In genomic region chr16:56923481-56923880, GRCh38 we compare ENCODE assay signal across 19 cellular contexts. TPM values are rescaled to one million over a fixed set of nuclear protein-coding genes. Genes with fewer than 3 reads are reported as not detected.
A peak's percentile ranks its signal among the peaks of the same experiment; 100 is the strongest.
DNase-seq lines count a peak whose midpoint lies in the region; ATAC-seq and TF ChIP-seq lines count a peak whose summit lies in the region.
"Had no signal": no experiment of that assay in that cellular context is flagged by ENCODE, and none has a peak within 500 bp of the region (broad histone marks: within the 10 kb centered on the region; RNA-seq: fewer than 3 reads in every experiment).

No MANE protein-coding gene starts in this region.

- intact Hi-C loops in IMR-90 (cut with micrococcal nuclease): no loop called here

- no CpG with 5 or more reads among the region's 8 CpGs for WGBS in IMR-90 (ENCODE audit: extremely low coverage in 2 of 2, insufficient read length in 1 of 2), 2 experiments

- H3K4ac ChIP-seq in IMR-90 (ENCODE audit: low read depth, low read length): no peak overlapping the region

- H3K4me3 Mint-ChIP-seq in naive B cell (no peak overlapping the region), type B pancreatic cell (no peak overlapping the region)
- H3K4me3 Mint-ChIP-seq: CD8-positive, alpha-beta memory T cell; HFFc6 had no signal

- CTCF ChIA-PET in IMR-90 (lab: Yijun Ruan, JAX): no interaction called here

- no peak overlapping the region for H3K27ac ChIP-seq in IMR-90 (ENCODE audit: insufficient read depth, low read length)
- H3K27ac ChIP-seq: BLaER1, Peyer's patch had no signal

- DNase-seq in IMR-90 (no peak), cardiac fibroblast (ENCODE audit: low read depth in 2 of 2) (peak; percentile 54 to 78), naive B cell (no peak), type B pancreatic cell (ENCODE audit: extremely low spot score, unreplicated experiment) (no peak)
- DNase-seq in stimulated activated CD4-positive, alpha-beta T cell treated with anti-CD3 and anti-CD28 coated beads, Interleukin-4, amount 100 ng/mL, for 1 hour: no peak
- no peak for DNase-seq in stimulated activated CD4-positive, alpha-beta T cell treated with anti-CD3 and anti-CD28 coated beads, Interleukin-1b, Interleukin-23, amount 100 ng/mL, for 48 hours
- DNase-seq: CD8-positive, alpha-beta memory T cell; DMS 273 treated with DMSO at 0.1 percent for 48 hours; HFFc6; Kasumi-1; NCI-H187 treated with DMSO at 0.1 percent for 48 hours; NCI-H510A treated with DMSO at 0.1 percent for 48 hours; Peyer's patch; SHP77 had no signal

- H2BK20ac ChIP-seq in IMR-90 (ENCODE audit: low read depth, low read length): no peak overlapping the region

- no peak for TF ChIP-seq POLR2A in IMR-90 (IDR thresholded peaks at IDR 0.05; ENCODE audit: low read depth, low read length)

- H3K18ac ChIP-seq in IMR-90 (ENCODE audit: low read depth, low read length): no peak overlapping the region

- H4K8ac ChIP-seq in IMR-90 (ENCODE audit: low read depth in 2 of 2, low read length in 2 of 2): no peak overlapping the region

- dilution Hi-C loops in IMR-90 (cut with HindIII; ENCODE audit: low sequenced_read_pairs, unreplicated experiment): no loop called here

- no peak for ATAC-seq in IMR-90 (ENCODE audit: low read depth)
- no peak for ATAC-seq in naive B cell (ENCODE audit: low read depth in 2 of 2)
- no peak for ATAC-seq in HG03196 (IDR thresholded peaks at IDR 0.05; ENCODE audit: unreplicated experiment)

- H3K27ac Mint-ChIP-seq in naive B cell: peak overlapping the region in 4 of 6 donors; percentile 14 to 63 (median 42)
- peak overlapping the region; percentile 6 for H3K27ac Mint-ChIP-seq in type B pancreatic cell
- H3K27ac Mint-ChIP-seq: CD8-positive, alpha-beta memory T cell; HFFc6 had no signal

- no peak overlapping the region for H3K14ac ChIP-seq in IMR-90 (replicated peaks; ENCODE audit: low read depth, low read length)

- TF ChIP-seq CTCF in IMR-90 (conservative IDR thresholded peaks at IDR 0.05; ENCODE audit: low read depth, low read length) (no peak), cardiac fibroblast (IDR thresholded peaks at IDR 0.05; ENCODE audit: low read depth, low read length) (no peak), type B pancreatic cell (conservative IDR thresholded peaks at IDR 0.05) (no peak)

- H3K79me1 ChIP-seq in IMR-90 (ENCODE audit: low read depth in 1 of 2, low read length in 2 of 2): no peaks in the 10 kb centered on the region

- H3K9me3 ChIP-seq in IMR-90 (ENCODE audit: control insufficient read depth, insufficient read depth, low read length): no peaks in the 10 kb centered on the region
- H3K9me3 ChIP-seq: BLaER1, Peyer's patch had no signal

- TF ChIP-seq RAD21 in IMR-90 (IDR thresholded peaks at IDR 0.05; ENCODE audit: low read length): no peak

- H2BK120ac ChIP-seq in IMR-90 (ENCODE audit: low read depth, low read length): no peak overlapping the region

- no peak overlapping the region for H2AK5ac ChIP-seq in IMR-90 (ENCODE audit: low read depth, low read length)

- H2BK15ac ChIP-seq in IMR-90 (ENCODE audit: low read depth, low read length): no peak overlapping the region

- no peaks in the 10 kb centered on the region; the same call in 1 of the 2 replicates for H3K36me3 ChIP-seq in IMR-90 (ENCODE audit: control insufficient read depth, insufficient read depth, low read length)
- H3K36me3 ChIP-seq: BLaER1, Peyer's patch had no signal

- no peak overlapping the region for H3K9ac ChIP-seq in IMR-90 (ENCODE audit: low read depth, low read length)
- H3K9ac ChIP-seq: BLaER1 had no signal

- in situ Hi-C loops in IMR-90 (cut with MboI; ENCODE audit: low sequenced_read_pairs): no loop called here

- no peaks in the 10 kb centered on the region for H3K36me3 Mint-ChIP-seq in naive B cell
- H3K36me3 Mint-ChIP-seq in type B pancreatic cell: no peaks in the 10 kb centered on the region

- no peak overlapping the region for H3K56ac ChIP-seq in IMR-90 (ENCODE audit: extremely low read depth, insufficient read depth, low read length)

- no peak overlapping the region for H2AFZ ChIP-seq in IMR-90 (replicated peaks; ENCODE audit: low read length, poor library complexity)

- no peaks in the 10 kb centered on the region for H4K20me1 ChIP-seq in IMR-90 (ENCODE audit: insufficient read depth, low read length)
- H4K20me1 ChIP-seq: BLaER1 had no signal

- H3K4me1 Mint-ChIP-seq in naive B cell (peaks cover 26 to 76% (median 41%) of the 10 kb centered on the region in 3 donors), type B pancreatic cell (ENCODE audit: unreplicated experiment) (peaks cover 23% of the 10 kb centered on the region)

- no TSS peak for BruUV-seq in IMR-90 (replicated peaks; lab: Mats Ljungman, UMichigan)

- no peak overlapping the region for H4K91ac ChIP-seq in IMR-90 (ENCODE audit: insufficient read depth, low read depth, low read length)

- POLR2A ChIA-PET in IMR-90 (lab: Charles Lee; ENCODE audit: unreplicated experiment): no interaction called here

- H3K9me1 ChIP-seq in IMR-90 (ENCODE audit: insufficient read depth, low read length): no peaks in the 10 kb centered on the region

- H2BK5ac ChIP-seq in IMR-90 (ENCODE audit: low read depth, low read length, poor library complexity, severe bottlenecking): no peak overlapping the region

- H3K4me3 ChIP-seq in IMR-90 (ENCODE audit: insufficient read depth, low read depth, low read length) (no peak overlapping the region), cardiac fibroblast (replicated peaks in 1 of 2; ENCODE audit: low read depth in 2 of 2, low read length in 2 of 2) (no peak overlapping the region)
- H3K4me3 ChIP-seq: BLaER1, Peyer's patch had no signal

- H3K4me2 ChIP-seq in IMR-90 (ENCODE audit: low read depth, low read length): no peak overlapping the region

- no peaks in the 10 kb centered on the region for H3K4me1 ChIP-seq in IMR-90 (ENCODE audit: control insufficient read depth, insufficient read depth, low read length)

- H3K27me3 Mint-ChIP-seq in naive B cell (no peaks in the 10 kb centered on the region), type B pancreatic cell (no peaks in the 10 kb centered on the region)

- H4K5ac ChIP-seq in IMR-90 (ENCODE audit: low read depth, low read length): no peak overlapping the region

- H3K9me3 Mint-ChIP-seq in naive B cell (peaks cover 0 to 8% (median 0%) of the 10 kb centered on the region in 7 donors), type B pancreatic cell (peaks cover 8% of the 10 kb centered on the region)
- H3K9me3 Mint-ChIP-seq: CD8-positive, alpha-beta memory T cell; HFFc6 had no signal

- no peak overlapping the region for H3K23ac ChIP-seq in IMR-90 (ENCODE audit: low read depth, low read length)

- peaks cover 14% of the 10 kb centered on the region for H3K27me3 ChIP-seq in IMR-90 (ENCODE audit: control insufficient read depth, insufficient read depth, low read length)
- H3K27me3 ChIP-seq: BLaER1, Peyer's patch had no signal

- no peak overlapping the region for H2AK9ac ChIP-seq in IMR-90 (replicated peaks; ENCODE audit: low read depth, low read length, poor library complexity)

TF ChIP-seq in IMR-90, 13 proteins besides CTCF, POLR2A, EP300 and RAD21:
- TF ChIP-seq CEBPB (IDR thresholded peaks at IDR 0.05; ENCODE audit: low read depth, low read length): peak; percentile 76
- no peak for TF ChIP-seq MAFK (IDR thresholded peaks at IDR 0.05; ENCODE audit: low read depth, low read length)

RNA-seq across cellular contexts. Expression of gene HERPUD1, which starts 8.5 kb away (rescaled TPM):
- total RNA-seq in IMR-90 (2012; rRNA removed) (83.3 and 148 TPM in 2 replicates), type B pancreatic cell (ENCODE audit: low replicate concordance) (98.8 and 155 TPM in 2 replicates)
- polyA plus RNA-seq in IMR-90 (2012; rRNA removed) (122 and 130 TPM in 2 replicates), naive B cell (ENCODE audit: low read depth in 6 of 6) (1,000 to 10,000 TPM in 1 of 6 donors, 100 to 1,000 TPM in 5; 235 to 1,138 (median 264) TPM)
- polyA plus RNA-seq in IMR-90 (2012; cell fraction: cytosol; rRNA removed): 188 and 191 TPM in 2 replicates
- polyA plus RNA-seq in IMR-90 (2012; cell fraction: nucleus; rRNA removed; ENCODE audit: low replicate concordance): 154 and 210 TPM in 2 replicates

RNA-seq across cellular contexts. Expression of gene CETP, which starts 38.3 kb away (rescaled TPM):
- total RNA-seq in IMR-90 (2012; rRNA removed) (not detected in 2 replicates), type B pancreatic cell (ENCODE audit: low replicate concordance) (not detected in 2 replicates)
- polyA plus RNA-seq in IMR-90 (2012; rRNA removed) (not detected in 2 replicates), naive B cell (ENCODE audit: low read depth in 6 of 6) (under 1 TPM in 4 of 6 donors, not detected in 2; 0.25 to 0.72 (median 0.27) TPM)
- polyA plus RNA-seq in IMR-90 (2012; cell fraction: cytosol; rRNA removed): not detected in 2 replicates
- 0.07 and 0.18 TPM in 2 replicates for polyA plus RNA-seq in IMR-90 (2012; cell fraction: nucleus; rRNA removed; ENCODE audit: low replicate concordance)
- total RNA-seq: CD8-positive, alpha-beta memory T cell; Daoy; H4; HFFc6 had no signal
- polyA plus RNA-seq: CD8-positive, alpha-beta memory T cell had no signal

RNA-seq across cellular contexts. Expression of gene SLC12A3, which starts 58.5 kb away (rescaled TPM):
- total RNA-seq in IMR-90 (2012; rRNA removed) (not detected in 2 replicates), type B pancreatic cell (ENCODE audit: low replicate concordance) (0.31 and 4.2 TPM in 2 replicates)
- polyA plus RNA-seq in IMR-90 (2012; rRNA removed) (not detected in 2 replicates), naive B cell (ENCODE audit: low read depth in 6 of 6) (under 1 TPM in 3 of 6 donors, not detected in 3; 0.10 to 0.57 (median 0.26) TPM)
- polyA plus RNA-seq in IMR-90 (2012; cell fraction: cytosol; rRNA removed): not detected in 2 replicates
- not detected in 2 replicates for polyA plus RNA-seq in IMR-90 (2012; cell fraction: nucleus; rRNA removed; ENCODE audit: low replicate concordance)
- total RNA-seq: CD8-positive, alpha-beta memory T cell; Daoy; H4; HFFc6; Peyer's patch had no signal
- polyA plus RNA-seq: AG04450; CD8-positive, alpha-beta memory T cell had no signal

Comparison
In these comparisons a context has a peak if more than half of its experiments do, and no peak if none do; other contexts are left out.
1. DNase-seq: peak in cardiac fibroblast (2 of 2); none in IMR-90 (single experiment), naive B cell (single experiment), type B pancreatic cell (single experiment), stimulated activated CD4-positive, alpha-beta T cell treated with anti-CD3 and anti-CD28 coated beads, Interleukin-4, amount 100 ng/mL, for 1 hour (single experiment) and stimulated activated CD4-positive, alpha-beta T cell treated with anti-CD3 and anti-CD28 coated beads, Interleukin-1b, Interleukin-23, amount 100 ng/mL, for 48 hours (single experiment).